Comparison of ENCODE assay signal across 1 cellular context in the genomic region with DNA sequence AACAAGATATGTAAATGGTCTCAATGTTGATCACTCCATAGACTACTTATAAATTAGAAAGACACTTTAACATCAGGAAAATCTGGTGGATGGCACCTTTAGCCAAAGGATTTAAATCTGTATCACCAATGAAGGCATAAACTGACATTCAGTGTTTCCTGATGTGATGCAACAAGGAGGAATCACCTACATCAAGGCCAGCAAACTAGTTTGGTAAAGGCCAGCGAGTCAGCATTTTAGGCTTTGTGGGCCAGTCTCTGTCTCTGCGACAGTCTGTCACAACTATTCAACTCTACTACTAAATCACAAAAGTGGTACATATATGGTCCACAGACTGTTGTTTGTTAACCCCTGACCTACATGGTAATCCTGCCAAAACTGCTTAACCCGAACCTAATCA.
TF ChIP-seq lines count a peak whose summit lies in the region.

No MANE protein-coding gene starts in this region.

TF ChIP-seq in K562, 482 proteins besides CTCF, POLR2A, EP300 and RAD21:
- TF ChIP-seq MAFG (tag; conservative IDR thresholded peaks at IDR 0.05) (0 out of 2 replicates have a peak, but pooled peaks have one; percentile 30), NFE2 (IDR thresholded peaks at IDR 0.05; ENCODE audit: low read depth) (peak; percentile 42; the same call in 1 of the 2 replicates), ZNF316 (IDR thresholded peaks at IDR 0.05) (peak; percentile 74), CEBPG (CRISPR knock-in tag; IDR thresholded peaks at IDR 0.05) (peak; percentile 85), CEBPG (tag; conservative IDR thresholded peaks at IDR 0.05 in 1 of 2, IDR thresholded peaks at IDR 0.05 in 1 of 2) (peak; percentile 82 to 90), SREBF2 (CRISPR knock-in tag; IDR thresholded peaks at IDR 0.05) (no peak), ZNF41 (CRISPR knock-in tag; conservative IDR thresholded peaks at IDR 0.05) (no peak), FOXJ3 (CRISPR knock-in tag; IDR thresholded peaks at IDR 0.05) (no peak), TAF15 (IDR thresholded peaks at IDR 0.05; ENCODE audit: low read depth, low read length) (no peak), FOXM1 (IDR thresholded peaks at IDR 0.05; ENCODE audit: low read depth) (no peak), FOXM1 (CRISPR knock-in tag; IDR thresholded peaks at IDR 0.05; ENCODE audit: low read depth) (no peak), MAFK (IDR thresholded peaks at IDR 0.05; ENCODE audit: low read length) (0 out of 2 replicates have a peak, but pooled peaks have one; percentile 44), BACH1 (tag; IDR thresholded peaks at IDR 0.05) (peak; percentile 55; the same call in 1 of the 2 replicates), CEBPB (tag; IDR thresholded peaks at IDR 0.05) (peak; percentile 79), C11orf30 (IDR thresholded peaks at IDR 0.05; ENCODE audit: low read depth) (peak; percentile 72; the same call in 1 of the 2 replicates), ZNF644 (tag; IDR thresholded peaks at IDR 0.05; ENCODE audit: low read depth) (0 out of 2 replicates have a peak, but pooled peaks have one; percentile 38), NR2C2 (CRISPR knock-in tag; IDR thresholded peaks at IDR 0.05) (no peak), NR2C2 (tag; IDR thresholded peaks at IDR 0.05) (peak; percentile 38; the same call in 1 of the 2 replicates)
- TF ChIP-seq, protein P1, sequence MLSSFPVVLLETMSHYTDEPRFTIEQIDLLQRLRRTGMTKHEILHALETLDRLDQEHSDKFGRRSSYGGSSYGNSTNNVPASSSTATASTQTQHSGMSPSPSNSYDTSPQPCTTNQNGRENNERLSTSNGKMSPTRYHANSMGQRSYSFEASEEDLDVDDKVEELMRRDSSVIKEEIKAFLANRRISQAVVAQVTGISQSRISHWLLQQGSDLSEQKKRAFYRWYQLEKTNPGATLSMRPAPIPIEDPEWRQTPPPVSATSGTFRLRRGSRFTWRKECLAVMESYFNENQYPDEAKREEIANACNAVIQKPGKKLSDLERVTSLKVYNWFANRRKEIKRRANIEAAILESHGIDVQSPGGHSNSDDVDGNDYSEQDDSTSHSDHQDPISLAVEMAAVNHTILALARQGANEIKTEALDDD (IDR thresholded peaks at IDR 0.05), result peak; percentile 48; the same call in 1 of the 2 replicates
- TF ChIP-seq, protein P2, sequence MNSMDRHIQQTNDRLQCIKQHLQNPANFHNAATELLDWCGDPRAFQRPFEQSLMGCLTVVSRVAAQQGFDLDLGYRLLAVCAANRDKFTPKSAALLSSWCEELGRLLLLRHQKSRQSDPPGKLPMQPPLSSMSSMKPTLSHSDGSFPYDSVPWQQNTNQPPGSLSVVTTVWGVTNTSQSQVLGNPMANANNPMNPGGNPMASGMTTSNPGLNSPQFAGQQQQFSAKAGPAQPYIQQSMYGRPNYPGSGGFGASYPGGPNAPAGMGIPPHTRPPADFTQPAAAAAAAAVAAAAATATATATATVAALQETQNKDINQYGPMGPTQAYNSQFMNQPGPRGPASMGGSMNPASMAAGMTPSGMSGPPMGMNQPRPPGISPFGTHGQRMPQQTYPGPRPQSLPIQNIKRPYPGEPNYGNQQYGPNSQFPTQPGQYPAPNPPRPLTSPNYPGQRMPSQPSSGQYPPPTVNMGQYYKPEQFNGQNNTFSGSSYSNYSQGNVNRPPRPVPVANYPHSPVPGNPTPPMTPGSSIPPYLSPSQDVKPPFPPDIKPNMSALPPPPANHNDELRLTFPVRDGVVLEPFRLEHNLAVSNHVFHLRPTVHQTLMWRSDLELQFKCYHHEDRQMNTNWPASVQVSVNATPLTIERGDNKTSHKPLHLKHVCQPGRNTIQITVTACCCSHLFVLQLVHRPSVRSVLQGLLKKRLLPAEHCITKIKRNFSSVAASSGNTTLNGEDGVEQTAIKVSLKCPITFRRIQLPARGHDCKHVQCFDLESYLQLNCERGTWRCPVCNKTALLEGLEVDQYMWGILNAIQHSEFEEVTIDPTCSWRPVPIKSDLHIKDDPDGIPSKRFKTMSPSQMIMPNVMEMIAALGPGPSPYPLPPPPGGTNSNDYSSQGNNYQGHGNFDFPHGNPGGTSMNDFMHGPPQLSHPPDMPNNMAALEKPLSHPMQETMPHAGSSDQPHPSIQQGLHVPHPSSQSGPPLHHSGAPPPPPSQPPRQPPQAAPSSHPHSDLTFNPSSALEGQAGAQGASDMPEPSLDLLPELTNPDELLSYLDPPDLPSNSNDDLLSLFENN (IDR thresholded peaks at IDR 0.05; ENCODE audit: low read depth in 2 of 2, low read length in 2 of 2), result no peak
- TF ChIP-seq, protein P3, sequence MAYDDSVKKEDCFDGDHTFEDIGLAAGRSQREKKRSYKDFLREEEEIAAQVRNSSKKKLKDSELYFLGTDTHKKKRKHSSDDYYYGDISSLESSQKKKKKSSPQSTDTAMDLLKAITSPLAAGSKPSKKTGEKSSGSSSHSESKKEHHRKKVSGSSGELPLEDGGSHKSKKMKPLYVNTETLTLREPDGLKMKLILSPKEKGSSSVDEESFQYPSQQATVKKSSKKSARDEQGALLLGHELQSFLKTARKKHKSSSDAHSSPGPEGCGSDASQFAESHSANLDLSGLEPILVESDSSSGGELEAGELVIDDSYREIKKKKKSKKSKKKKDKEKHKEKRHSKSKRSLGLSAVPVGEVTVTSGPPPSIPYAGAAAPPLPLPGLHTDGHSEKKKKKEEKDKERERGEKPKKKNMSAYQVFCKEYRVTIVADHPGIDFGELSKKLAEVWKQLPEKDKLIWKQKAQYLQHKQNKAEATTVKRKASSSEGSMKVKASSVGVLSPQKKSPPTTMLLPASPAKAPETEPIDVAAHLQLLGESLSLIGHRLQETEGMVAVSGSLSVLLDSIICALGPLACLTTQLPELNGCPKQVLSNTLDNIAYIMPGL (CRISPR knock-in tag; IDR thresholded peaks at IDR 0.05), result no peak
- TF ChIP-seq, protein P4, sequence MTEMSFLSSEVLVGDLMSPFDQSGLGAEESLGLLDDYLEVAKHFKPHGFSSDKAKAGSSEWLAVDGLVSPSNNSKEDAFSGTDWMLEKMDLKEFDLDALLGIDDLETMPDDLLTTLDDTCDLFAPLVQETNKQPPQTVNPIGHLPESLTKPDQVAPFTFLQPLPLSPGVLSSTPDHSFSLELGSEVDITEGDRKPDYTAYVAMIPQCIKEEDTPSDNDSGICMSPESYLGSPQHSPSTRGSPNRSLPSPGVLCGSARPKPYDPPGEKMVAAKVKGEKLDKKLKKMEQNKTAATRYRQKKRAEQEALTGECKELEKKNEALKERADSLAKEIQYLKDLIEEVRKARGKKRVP (CRISPR knock-in tag; IDR thresholded peaks at IDR 0.05), result peak; percentile 63; the same call in 1 of the 2 replicates
- TF ChIP-seq, protein P5, sequence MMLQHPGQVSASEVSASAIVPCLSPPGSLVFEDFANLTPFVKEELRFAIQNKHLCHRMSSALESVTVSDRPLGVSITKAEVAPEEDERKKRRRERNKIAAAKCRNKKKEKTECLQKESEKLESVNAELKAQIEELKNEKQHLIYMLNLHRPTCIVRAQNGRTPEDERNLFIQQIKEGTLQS (IDR thresholded peaks at IDR 0.05), result peak; percentile 69
- TF ChIP-seq, protein P5 (CRISPR knock-in tag; conservative IDR thresholded peaks at IDR 0.05), result no peak
TF ChIP-seq in K562: peak in this region for 13.
